2 cellular contexts compared by ENCODE assay signal in genomic region chr11:3134218-3134621, GRCh38.
TF ChIP-seq lines count a peak whose summit lies in the region.

No MANE protein-coding gene starts in this region.

TF ChIP-seq in HepG2, 621 proteins besides CTCF, POLR2A, EP300 and RAD21:
- TF ChIP-seq ATF5 (CRISPR knock-in tag; IDR thresholded peaks at IDR 0.05; ENCODE audit: low read depth) = no peak
- no peak for TF ChIP-seq EZH2 (conservative IDR thresholded peaks at IDR 0.05; ENCODE audit: low read depth, low read length)
- no peak for TF ChIP-seq NFE2L1 (CRISPR knock-in tag; IDR thresholded peaks at IDR 0.05; ENCODE audit: borderline replicate concordance)
TF ChIP-seq in HepG2: peak in this region for 0.

TF ChIP-seq in H1, 55 proteins besides CTCF, POLR2A, EP300 and RAD21:
- TF ChIP-seq RBBP5 (IDR thresholded peaks at IDR 0.05; ENCODE audit: borderline replicate concordance, low read depth, low read length) (no peak), RXRA (IDR thresholded peaks at IDR 0.05; ENCODE audit: insufficient read depth, low read depth, low read length) (no peak), ZNF274 (IDR thresholded peaks at IDR 0.05; ENCODE audit: borderline replicate concordance, extremely low read depth, low read length) (no peak), ASH2L (IDR thresholded peaks at IDR 0.05; ENCODE audit: low read length) (no peak), YY1 (IDR thresholded peaks at IDR 0.05; ENCODE audit: low read depth, low read length) (no peak), BCL11A (IDR thresholded peaks at IDR 0.05; ENCODE audit: low read depth in 2 of 2, low read length in 2 of 2) (no peak), KDM5A (IDR thresholded peaks at IDR 0.05; ENCODE audit: low read length) (no peak), TEAD4 (IDR thresholded peaks at IDR 0.05; ENCODE audit: low read depth, low read length) (no peak)
